ENCODE assay signal across 9 cellular contexts in genomic region chr6:41938590-41938989, GRCh38. TPM values are rescaled to one million over a fixed set of nuclear protein-coding genes. Genes with fewer than 3 reads are reported as not detected.
DNase-seq lines count a peak whose midpoint lies in the region; ATAC-seq, FAIRE-seq and TF ChIP-seq lines count a peak whose summit lies in the region.
"Had no signal": no experiment of that assay in that cellular context is flagged by ENCODE, and none has a peak within 500 bp of the region (broad histone marks: within the 10 kb centered on the region; RNA-seq: fewer than 3 reads in every experiment).

No MANE protein-coding gene starts in this region.

- FAIRE-seq in A549 (lab: Jason Lieb, UNC), result no peak
- no peak for FAIRE-seq in GM12878 (lab: Jason Lieb, UNC)
- FAIRE-seq: bronchial epithelial cell had no signal

- H3K4me2 ChIP-seq in A549, result peak overlapping the region; percentile 98
- peak overlapping the region; percentile 86 for H3K4me2 ChIP-seq in GM12878 (ENCODE audit: control insufficient read depth, insufficient read depth)

- H3K27me3 ChIP-seq in HUES6 (ENCODE audit: control insufficient read depth, insufficient read depth, low read length) (no peaks in the 10 kb centered on the region), GM12878 (replicated peaks in 1 of 2; ENCODE audit: control insufficient read depth in 2 of 2, insufficient read depth in 2 of 2, low read length in 1 of 2) (no peaks in the 10 kb centered on the region), H7 (ENCODE audit: control insufficient read depth, insufficient read depth, low read length) (no peaks in the 10 kb centered on the region)

- TF ChIP-seq POLR2A in A549 (IDR thresholded peaks at IDR 0.05; ENCODE audit: low read length), result no peak
- no peak for TF ChIP-seq POLR2A in GM12878 (IDR thresholded peaks at IDR 0.05; ENCODE audit: low read depth, low read length)

- H3K79me2 ChIP-seq in GM12878 (ENCODE audit: control insufficient read depth, insufficient read depth, low read length), result peaks cover 35% of the 10 kb centered on the region

- DNase-seq in A549 (ENCODE audit: low read depth in 1 of 2, low spot score in 1 of 2) (no peak), GM12878 (ENCODE audit: low read depth, low spot score) (no peak), globus pallidus (ENCODE audit: low spot score) (no peak), cerebellar cortex (ENCODE audit: low spot score) (no peak), H7 (no peak)
- DNase-seq in naive thymus-derived CD8-positive, alpha-beta T cell, result no peak
- no peak for DNase-seq in effector CD8-positive, alpha-beta T cell (lab: John Stamatoyannopoulos, UW)

- H3K9ac ChIP-seq in HUES6 (ENCODE audit: low read length), result peak overlapping the region; percentile 2
- H3K9ac ChIP-seq in GM12878 (ENCODE audit: control insufficient read depth, insufficient read depth, low read length), result peak overlapping the region; percentile 68; the same call in 1 of the 2 replicates

- no peak overlapping the region for H2AFZ ChIP-seq in GM12878 (ENCODE audit: control insufficient read depth, low read depth, low read length)

- no peaks in the 10 kb centered on the region for H3K27me3 Mint-ChIP-seq in naive thymus-derived CD8-positive, alpha-beta T cell

- H3K27ac ChIP-seq in A549 (peak overlapping the region; percentile 93 to 99), HUES6 (ENCODE audit: low read depth, low read length) (no peak overlapping the region), GM12878 (ENCODE audit: control insufficient read depth, insufficient read depth) (peak overlapping the region; percentile 54)

- in situ Hi-C loops in GM12878 (cut with MboI), result loop anchor here (10.0 kb wide), 1 partner anchor 106 kb away; no protein-coding TSS in a partner anchor

- ATAC-seq in A549 (no peak), GM12878 (no peak)
- ATAC-seq in naive thymus-derived CD8-positive, alpha-beta T cell, result no peak

- whole genome bisulfite sequencing in A549 (ENCODE audit: missing lambda C conversion rate), result 70% methylated on average over 4 of the region's 4 CpGs
- WGBS in GM12878 (ENCODE audit: insufficient coverage, insufficient replicate concordance, low lambda C conversion rate, missing lambda C conversion rate), result 60% methylated on average over 4 of the region's 4 CpGs

- peaks cover 0 to 37% (median 13%) of the 10 kb centered on the region in 3 donors for H3K36me3 Mint-ChIP-seq in naive thymus-derived CD8-positive, alpha-beta T cell

- CTCF ChIA-PET in A549 (lab: Yijun Ruan, JAX) (interaction anchor here (0.6 to 18.6 kb wide), 10 partner anchors 10 to 155 kb away, joined by 3 to 191 read pairs (median 6); partner anchors contain the start of genes BYSL, MED20, TAF8 and TOMM6), GM12878 (lab: Yijun Ruan, JAX) (interaction anchor here (0.8 to 13.2 kb wide), 10 partner anchors 12 to 151 kb away, joined by 3 to 193 read pairs (median 6); partner anchors contain the start of genes BYSL, MED20, TOMM6 and USP49)

- TF ChIP-seq RAD21 in A549 (conservative IDR thresholded peaks at IDR 0.05 in 1 of 2, IDR thresholded peaks at IDR 0.05 in 1 of 2) (no peak), GM12878 (IDR thresholded peaks at IDR 0.05; ENCODE audit: insufficient read depth, low read depth, low read length) (no peak)

- peak overlapping the region; percentile 87 for H3K4me3 ChIP-seq in A549
- H3K4me3 ChIP-seq in HUES6 (ENCODE audit: low read depth, low read length), result peak overlapping the region; percentile 82
- 0 out of 2 replicates have a peak overlapping the region, but pooled peaks have one; percentile 98 for H3K4me3 ChIP-seq in GM12878
- no peak overlapping the region for H3K4me3 ChIP-seq in H7 (ENCODE audit: insufficient read depth, low read depth, low read length)

- H3K9me3 ChIP-seq in A549, result no peaks in the 10 kb centered on the region
- H3K9me3 ChIP-seq in HUES6 (ENCODE audit: control insufficient read depth, insufficient read depth, low read depth, low read length), result no peaks in the 10 kb centered on the region
- H3K9me3 ChIP-seq in GM12878 (replicated peaks; ENCODE audit: control insufficient read depth, insufficient read depth, low read length), result no peaks in the 10 kb centered on the region

- SMC1A ChIA-PET in GM12878 (lab: Charles Lee; ENCODE audit: uncharacterized antibody, unreplicated experiment), result interaction anchor here (0.6 to 12.4 kb wide), 10 partner anchors 14 to 1023 kb away, joined by 3 to 138 read pairs (median 4); partner anchors contain the start of genes BYSL, MED20 and TAF8

- TF ChIP-seq EP300 in A549 (IDR thresholded peaks at IDR 0.05) (no peak), GM12878 (IDR thresholded peaks at IDR 0.05; ENCODE audit: borderline replicate concordance in 1 of 2, control insufficient read depth in 1 of 2, low read depth in 2 of 2, low read length in 2 of 2) (no peak)

- H3K9me3 Mint-ChIP-seq in naive thymus-derived CD8-positive, alpha-beta T cell, result no peaks in the 10 kb centered on the region

- H3K36me3 ChIP-seq in HUES6 (ENCODE audit: control insufficient read depth, insufficient read depth, low read length) (peaks cover 35% of the 10 kb centered on the region), GM12878 (ENCODE audit: control insufficient read depth in 2 of 2, insufficient read depth in 2 of 2, low read length in 1 of 2) (peaks cover 10 to 19% of the 10 kb centered on the region in 2 experiments), H7 (replicated peaks; ENCODE audit: control insufficient read depth, insufficient read depth, low read length) (peaks cover 9% of the 10 kb centered on the region)

- RAD21 ChIA-PET in GM12878 (lab: Charles Lee; ENCODE audit: unreplicated experiment), result interaction anchor here (0.8 to 6.4 kb wide), 5 partner anchors 17 to 107 kb away, joined by 3 to 69 read pairs (median 6); partner anchors contain the start of genes BYSL and MED20

- peaks cover 52 to 82% (median 80%) of the 10 kb centered on the region in 4 donors for H3K4me1 Mint-ChIP-seq in naive thymus-derived CD8-positive, alpha-beta T cell

- H3K27ac Mint-ChIP-seq in naive thymus-derived CD8-positive, alpha-beta T cell, result peak overlapping the region; percentile 87 to 99 (median 94)

- intact Hi-C loops in GM12878 (cut with micrococcal nuclease; ENCODE audit: unreplicated experiment), result no loop called here

- TF ChIP-seq CTCF in A549 (IDR thresholded peaks at IDR 0.05) (no peak), GM12878 (IDR thresholded peaks at IDR 0.05 in 2 of 3, conservative IDR thresholded peaks at IDR 0.05 in 1 of 3; ENCODE audit: control insufficient read depth in 2 of 3, extremely low read depth in 1 of 3, insufficient read depth in 1 of 3, low read depth in 3 of 3, low read length in 3 of 3) (no peak)

- H3K4me1 ChIP-seq in A549 (peaks cover 73% of the 10 kb centered on the region), HUES6 (ENCODE audit: control insufficient read depth, insufficient read depth, low read length) (peaks cover 25% of the 10 kb centered on the region), GM12878 (ENCODE audit: control insufficient read depth, insufficient read depth, low read length) (peaks cover 46% of the 10 kb centered on the region)

- H3K4me3 Mint-ChIP-seq in naive thymus-derived CD8-positive, alpha-beta T cell, result peak overlapping the region; percentile 87 to 96 (median 92)

- BruUV-seq in GM12878 (replicated peaks; lab: Mats Ljungman, UMichigan), result no TSS peak

- peaks cover 2% of the 10 kb centered on the region; the same call in 1 of the 2 replicates for H4K20me1 ChIP-seq in GM12878 (ENCODE audit: control insufficient read depth, insufficient read depth)

- POLR2A ChIA-PET in A549 (lab: Yijun Ruan, JAX) (interaction anchor here (1.1 to 3.4 kb wide), 4 partner anchors 17 to 152 kb away, joined by 3 to 11 read pairs (median 4); partner anchors contain the start of genes BYSL and MED20), GM12878 (lab: Charles Lee) (interaction anchor here (0.6 to 2.7 kb wide), 6 partner anchors 33 to 128 kb away, joined by 3 to 8 read pairs (median 4); no protein-coding TSS in a partner anchor)
- POLR2A ChIA-PET in naive thymus-derived CD8-positive, alpha-beta T cell (lab: Charles Lee), result interaction anchor here (0.6 to 12.5 kb wide), 9 partner anchors 11 to 108 kb away, joined by 3 to 233 read pairs (median 7); partner anchors contain the start of genes BYSL, MED20 and TAF8

RNA-seq across cellular contexts. Expression of gene CCND3, which starts 3.0 kb away (rescaled TPM):
- polyA plus RNA-seq in A549 (2011; rRNA removed) (112 TPM in 2 replicates), A549 (2017; fragmentation: RNase III; extraction: RNeasy Plus Mini Kit Qiagen cat#74134 plus additional on column Dnase treatment) (213 to 228 TPM (median 215 TPM) in 3 replicates), GM12878 (2011; rRNA removed) (11.6 and 20.9 TPM in 2 replicates), GM12878 (2014; fragmentation: Illumina TruSeq; extraction: Trizol) (18.2 and 25.4 TPM in 2 replicates), GM12878 (2014; fragmentation: Nextera tagmentation; extraction: Ambion mirVana) (10 to 100 TPM in 1 of 2 experiments, 1 to 10 TPM in 1; 6.0 to 16.3 TPM), GM12878 (2014; rRNA removed) (45.8 and 50.9 TPM in 2 replicates), GM12878 (2016; fragmentation: Nextera tagmentation; extraction: Ambion mirVana) (10 to 100 TPM; 81.4 to 86.4 TPM)
- polyA plus RNA-seq in A549 (2012; cell fraction: cytosol; rRNA removed), result 233 and 294 TPM in 2 replicates
- polyA plus RNA-seq in A549 (2012; cell fraction: nucleus; rRNA removed), result 237 and 312 TPM in 2 replicates
- 107 and 161 TPM in 2 replicates for polyA minus RNA-seq in A549 (2011; rRNA and poly(A)+ RNA removed)
- total RNA-seq in GM12878 (2013; cell fraction: nucleolus; rRNA removed), result 27.5 and 33.7 TPM in 2 replicates
- total RNA-seq in GM12878 (2014; rRNA removed) (29.6 and 37.6 TPM in 2 replicates), GM12878 (2014; rRNA removed; fragmentation: Illumina TruSeq; extraction: Trizol) (19.8 and 20.6 TPM in 2 replicates), GM12878 (2021) (54.3 and 55.1 TPM in 2 replicates)
- polyA plus RNA-seq in GM12878 (2011; ENCODE audit: low read depth), result 16.6 TPM
- polyA plus RNA-seq in GM12878 (2011; cell fraction: cytosol; rRNA removed), result 34.6 and 40.0 TPM in 2 replicates
- 40.2 and 40.5 TPM in 2 replicates for polyA plus RNA-seq in GM12878 (2011; cell fraction: nucleus; rRNA removed)
- 24.3 and 26.8 TPM in 2 replicates for polyA plus RNA-seq in GM12878 (2012)
- 18.9 and 32.5 TPM in 2 replicates for polyA minus RNA-seq in GM12878 (2011; rRNA and poly(A)+ RNA removed)
- 13.4 and 18.2 TPM in 2 replicates for polyA minus RNA-seq in GM12878 (2011; cell fraction: cytosol; rRNA and poly(A)+ RNA removed)
- polyA minus RNA-seq in GM12878 (2011; cell fraction: nucleus; rRNA and poly(A)+ RNA removed), result 23.0 and 32.6 TPM in 2 replicates
- total RNA-seq in naive thymus-derived CD8-positive, alpha-beta T cell, result 100 to 1,000 TPM; 282 to 291 TPM
- 100 to 1,000 TPM; 519 to 765 (median 628) TPM for polyA plus RNA-seq in naive thymus-derived CD8-positive, alpha-beta T cell
- 27.7 and 36.4 TPM in 2 replicates for total RNA-seq in H7 (2014; rRNA removed; shearing (Covaris generic))

RNA-seq across cellular contexts. Expression of gene BYSL, which starts 17.3 kb away (rescaled TPM):
- polyA plus RNA-seq in A549 (2011; rRNA removed) (28.8 and 38.7 TPM in 2 replicates), A549 (2017; fragmentation: RNase III; extraction: RNeasy Plus Mini Kit Qiagen cat#74134 plus additional on column Dnase treatment) (60.9 to 66.9 TPM (median 61.8 TPM) in 3 replicates), GM12878 (2011; rRNA removed) (19.2 and 34.5 TPM in 2 replicates), GM12878 (2014; fragmentation: Illumina TruSeq; extraction: Trizol) (24.7 and 31.4 TPM in 2 replicates), GM12878 (2014; fragmentation: Nextera tagmentation; extraction: Ambion mirVana) (10 to 100 TPM; 12.6 to 28.4 TPM), GM12878 (2014; rRNA removed) (48.5 and 56.4 TPM in 2 replicates), GM12878 (2016; fragmentation: Nextera tagmentation; extraction: Ambion mirVana) (10 to 100 TPM; 39.7 to 51.1 TPM)
- 51.6 and 57.2 TPM in 2 replicates for polyA plus RNA-seq in A549 (2012; cell fraction: cytosol; rRNA removed)
- 60.1 and 67.8 TPM in 2 replicates for polyA plus RNA-seq in A549 (2012; cell fraction: nucleus; rRNA removed)
- 40.0 and 41.5 TPM in 2 replicates for polyA minus RNA-seq in A549 (2011; rRNA and poly(A)+ RNA removed)
- 15.8 and 20.0 TPM in 2 replicates for total RNA-seq in GM12878 (2013; cell fraction: nucleolus; rRNA removed)
- total RNA-seq in GM12878 (2014; rRNA removed) (15.6 and 17.8 TPM in 2 replicates), GM12878 (2014; rRNA removed; fragmentation: Illumina TruSeq; extraction: Trizol) (19.0 and 21.2 TPM in 2 replicates), GM12878 (2021) (43.8 and 48.6 TPM in 2 replicates)
- 12.9 TPM for polyA plus RNA-seq in GM12878 (2011; ENCODE audit: low read depth)
- polyA plus RNA-seq in GM12878 (2011; cell fraction: cytosol; rRNA removed), result 38.9 and 50.1 TPM in 2 replicates
- polyA plus RNA-seq in GM12878 (2011; cell fraction: nucleus; rRNA removed), result 38.7 and 52.2 TPM in 2 replicates
- polyA plus RNA-seq in GM12878 (2012), result 17.3 and 20.9 TPM in 2 replicates
- polyA minus RNA-seq in GM12878 (2011; rRNA and poly(A)+ RNA removed), result 26.6 and 27.9 TPM in 2 replicates
- polyA minus RNA-seq in GM12878 (2011; cell fraction: cytosol; rRNA and poly(A)+ RNA removed), result 15.0 and 15.9 TPM in 2 replicates
- 9.7 and 21.3 TPM in 2 replicates for polyA minus RNA-seq in GM12878 (2011; cell fraction: nucleus; rRNA and poly(A)+ RNA removed)
- total RNA-seq in naive thymus-derived CD8-positive, alpha-beta T cell, result 1 to 10 TPM; 5.3 to 7.6 TPM
- 1 to 10 TPM; 3.5 to 7.5 (median 4.9) TPM for polyA plus RNA-seq in naive thymus-derived CD8-positive, alpha-beta T cell
- 34.6 and 43.2 TPM in 2 replicates for total RNA-seq in H7 (2014; rRNA removed; shearing (Covaris generic))

RNA-seq across cellular contexts. Expression of gene MED20, which starts 17.7 kb away (rescaled TPM):
- polyA plus RNA-seq in A549 (2011; rRNA removed) (29.3 and 32.9 TPM in 2 replicates), A549 (2017; fragmentation: RNase III; extraction: RNeasy Plus Mini Kit Qiagen cat#74134 plus additional on column Dnase treatment) (18.4 to 21.0 TPM (median 19.0 TPM) in 3 replicates), GM12878 (2011; rRNA removed) (24.8 TPM in 2 replicates), GM12878 (2014; fragmentation: Illumina TruSeq; extraction: Trizol) (17.7 and 19.2 TPM in 2 replicates), GM12878 (2014; fragmentation: Nextera tagmentation; extraction: Ambion mirVana) (10 to 100 TPM; 15.9 to 21.7 TPM), GM12878 (2014; rRNA removed) (11.1 and 15.1 TPM in 2 replicates), GM12878 (2016; fragmentation: Nextera tagmentation; extraction: Ambion mirVana) (10 to 100 TPM; 20.4 to 21.0 TPM)
- 17.7 and 19.1 TPM in 2 replicates for polyA plus RNA-seq in A549 (2012; cell fraction: cytosol; rRNA removed)
- 15.8 and 17.8 TPM in 2 replicates for polyA plus RNA-seq in A549 (2012; cell fraction: nucleus; rRNA removed)
- 34.0 and 36.5 TPM in 2 replicates for polyA minus RNA-seq in A549 (2011; rRNA and poly(A)+ RNA removed)
- 28.8 and 30.3 TPM in 2 replicates for total RNA-seq in GM12878 (2013; cell fraction: nucleolus; rRNA removed)
- total RNA-seq in GM12878 (2014; rRNA removed) (13.4 and 14.4 TPM in 2 replicates), GM12878 (2014; rRNA removed; fragmentation: Illumina TruSeq; extraction: Trizol) (14.2 and 15.3 TPM in 2 replicates), GM12878 (2021) (16.6 and 17.2 TPM in 2 replicates)
- 7.0 TPM for polyA plus RNA-seq in GM12878 (2011; ENCODE audit: low read depth)
- 23.6 and 26.4 TPM in 2 replicates for polyA plus RNA-seq in GM12878 (2011; cell fraction: cytosol; rRNA removed)
- polyA plus RNA-seq in GM12878 (2011; cell fraction: nucleus; rRNA removed), result 17.1 and 18.5 TPM in 2 replicates
- 7.3 and 9.4 TPM in 2 replicates for polyA plus RNA-seq in GM12878 (2012)
- polyA minus RNA-seq in GM12878 (2011; rRNA and poly(A)+ RNA removed), result 20.0 and 25.3 TPM in 2 replicates
- polyA minus RNA-seq in GM12878 (2011; cell fraction: cytosol; rRNA and poly(A)+ RNA removed), result 6.5 and 7.8 TPM in 2 replicates
- 7.1 and 8.2 TPM in 2 replicates for polyA minus RNA-seq in GM12878 (2011; cell fraction: nucleus; rRNA and poly(A)+ RNA removed)
- total RNA-seq in naive thymus-derived CD8-positive, alpha-beta T cell, result 10 to 100 TPM in 1 of 2 experiments, 1 to 10 TPM in 1; 8.8 to 12.5 TPM
- polyA plus RNA-seq in naive thymus-derived CD8-positive, alpha-beta T cell, result 1 to 10 TPM; 2.8 to 5.1 (median 4.3) TPM
- 42.2 and 52.5 TPM in 2 replicates for total RNA-seq in H7 (2014; rRNA removed; shearing (Covaris generic))

RNA-seq across cellular contexts. Expression of gene USP49, which starts 43.4 kb away (rescaled TPM):
- polyA plus RNA-seq in A549 (2011; rRNA removed), result 2.9 TPM in 2 replicates
- 1.0 and 1.7 TPM in 2 replicates for polyA plus RNA-seq in A549 (2012; cell fraction: cytosol; rRNA removed)
- 5.2 and 6.1 TPM in 2 replicates for polyA plus RNA-seq in A549 (2012; cell fraction: nucleus; rRNA removed)
- polyA plus RNA-seq in A549 (2017; fragmentation: RNase III; extraction: RNeasy Plus Mini Kit Qiagen cat#74134 plus additional on column Dnase treatment), result 3.6 to 4.3 TPM (median 4.1 TPM) in 3 replicates
- polyA minus RNA-seq in A549 (2011; rRNA and poly(A)+ RNA removed), result 2.1 and 2.6 TPM in 2 replicates
- 17.4 and 19.9 TPM in 2 replicates for total RNA-seq in GM12878 (2013; cell fraction: nucleolus; rRNA removed)
- 2.7 and 3.4 TPM in 2 replicates for total RNA-seq in GM12878 (2014; rRNA removed)
- 5.2 and 5.4 TPM in 2 replicates for total RNA-seq in GM12878 (2014; rRNA removed; fragmentation: Illumina TruSeq; extraction: Trizol)
- 7.7 TPM in 2 replicates for total RNA-seq in GM12878 (2021)
- polyA plus RNA-seq in GM12878 (2011; ENCODE audit: low read depth), result 2.8 TPM
- 6.5 and 7.6 TPM in 2 replicates for polyA plus RNA-seq in GM12878 (2011; rRNA removed)
- 4.2 and 4.9 TPM in 2 replicates for polyA plus RNA-seq in GM12878 (2011; cell fraction: cytosol; rRNA removed)
- polyA plus RNA-seq in GM12878 (2011; cell fraction: nucleus; rRNA removed), result 10.3 and 12.3 TPM in 2 replicates
- polyA plus RNA-seq in GM12878 (2012), result 4.1 and 5.8 TPM in 2 replicates
- polyA plus RNA-seq in GM12878 (2014; fragmentation: Illumina TruSeq; extraction: Trizol), result 7.6 and 9.2 TPM in 2 replicates
- 1 to 10 TPM; 1.0 TPM for polyA plus RNA-seq in GM12878 (2014; fragmentation: Nextera tagmentation; extraction: Ambion mirVana)
- 6.0 and 6.8 TPM in 2 replicates for polyA plus RNA-seq in GM12878 (2014; rRNA removed)
- 1 to 10 TPM; 3.2 TPM for polyA plus RNA-seq in GM12878 (2016; fragmentation: Nextera tagmentation; extraction: Ambion mirVana)
- 4.3 and 5.5 TPM in 2 replicates for polyA minus RNA-seq in GM12878 (2011; rRNA and poly(A)+ RNA removed)
- 1.9 and 3.0 TPM in 2 replicates for polyA minus RNA-seq in GM12878 (2011; cell fraction: cytosol; rRNA and poly(A)+ RNA removed)
- polyA minus RNA-seq in GM12878 (2011; cell fraction: nucleus; rRNA and poly(A)+ RNA removed), result 4.0 and 5.3 TPM in 2 replicates
- total RNA-seq in naive thymus-derived CD8-positive, alpha-beta T cell, result 1 to 10 TPM; 2.0 to 3.0 TPM
- polyA plus RNA-seq in naive thymus-derived CD8-positive, alpha-beta T cell, result under 1 TPM; 0.34 to 0.48 (median 0.42) TPM
- total RNA-seq in H7 (2014; rRNA removed; shearing (Covaris generic)), result 2.9 and 3.5 TPM in 2 replicates
